Comparison of ENCODE assay signal across 8 cellular contexts in genomic region chr11:13463779-13464290, GRCh38. TPM values are rescaled to one million over a fixed set of nuclear protein-coding genes. Genes with fewer than 3 reads are reported as not detected.
A peak's percentile ranks its signal among the peaks of the same experiment; 100 is the strongest.
DNase-seq lines count a peak whose midpoint lies in the region; ATAC-seq, FAIRE-seq and TF ChIP-seq lines count a peak whose summit lies in the region.

No MANE protein-coding gene starts in this region.

- H3K4me3 ChIP-seq in heart right ventricle (peak overlapping the region; percentile 67 to 95 (median 88)), kidney (ENCODE audit: low read length in 2 of 2) (peak overlapping the region; percentile 90 to 92), tibial artery (peak overlapping the region; percentile 82 to 87)

- DNase-seq in heart right ventricle (no peak), left ventricle myocardium superior (no peak), kidney (no peak), tibial artery (no peak)
- no peak for DNase-seq in activated CD8-positive, alpha-beta T cell treated with anti-CD3 and anti-CD28 coated beads for 36 hours
- DNase-seq in activated effector memory CD4-positive, alpha-beta T cell treated with Interleukin-2 at 50 U/mL for 16 hours: no peak

- 31 to 33% methylated on average over 12 of the region's 12 CpGs for WGBS in heart right ventricle, 2 donors

- intact Hi-C loops in heart right ventricle (cut with DNase I) (loop anchor here in 3 of 10 donors (10.0 kb wide), 1 partner anchor 79 kb away; no protein-coding TSS in a partner anchor), left ventricle myocardium superior (cut with micrococcal nuclease) (no loop called here), kidney (cut with DNase I) (no loop called here), tibial artery (cut with DNase I; ENCODE audit: low total_unique reads) (loop anchor here (5.0 to 10.0 kb wide), 2 partner anchors 187 to 259 kb away; partner anchors contain the start of gene BMAL1)
- intact Hi-C loops in activated CD8-positive, alpha-beta T cell treated with anti-CD3 and anti-CD28 coated beads for 36 hours (cut with micrococcal nuclease): no loop called here

- peak overlapping the region; percentile 88 for H3K4me3 Mint-ChIP-seq in activated CD8-positive, alpha-beta T cell treated with anti-CD3 and anti-CD28 coated beads for 36 hours

- no peak for FAIRE-seq in kidney (lab: Jason Lieb, UNC)

- CTCF ChIA-PET in activated CD8-positive, alpha-beta T cell treated with anti-CD3 and anti-CD28 coated beads for 36 hours (lab: Charles Lee): interaction anchor here (0.7 to 2.0 kb wide), 3 partner anchors 9 to 24 kb away, joined by 3 to 8 read pairs (median 4); no protein-coding TSS in a partner anchor

- POLR2A ChIA-PET in activated CD8-positive, alpha-beta T cell treated with anti-CD3 and anti-CD28 coated beads for 36 hours (lab: Charles Lee): interaction anchor here (0.6 to 2.2 kb wide), 12 partner anchors 9 to 212 kb away, joined by 3 to 7 read pairs (median 4); no protein-coding TSS in a partner anchor

- H3K27ac ChIP-seq in heart right ventricle: peak overlapping the region in 9 of 10 donors; percentile 81 to 94 (median 91)
- H3K27ac ChIP-seq in kidney (ENCODE audit: low read depth in 2 of 2, low read length in 2 of 2): peak overlapping the region; percentile 65 to 75
- H3K27ac ChIP-seq in tibial artery: peak overlapping the region; percentile 83 to 91

- H3K9me3 ChIP-seq in heart right ventricle (no peaks in the 10 kb centered on the region), kidney (ENCODE audit: control insufficient read depth in 1 of 2, low read length in 2 of 2) (no peaks in the 10 kb centered on the region), tibial artery (no peaks in the 10 kb centered on the region)

- peak overlapping the region; percentile 98 for H3K27ac Mint-ChIP-seq in activated CD8-positive, alpha-beta T cell treated with anti-CD3 and anti-CD28 coated beads for 36 hours

- TF ChIP-seq CTCF in heart right ventricle (IDR thresholded peaks at IDR 0.05) (no peak), kidney (IDR thresholded peaks at IDR 0.05; ENCODE audit: borderline replicate concordance, extremely low read depth, insufficient read depth) (no peak), tibial artery (IDR thresholded peaks at IDR 0.05) (no peak)
- TF ChIP-seq CTCF in activated CD8-positive, alpha-beta T cell treated with anti-CD3 and anti-CD28 coated beads for 36 hours (IDR thresholded peaks at IDR 0.05): no peak

- H3K27me3 ChIP-seq in heart right ventricle: peaks cover 0 to 11% (median 0%) of the 10 kb centered on the region in 7 donors
- H3K27me3 ChIP-seq in tibial artery: no peaks in the 10 kb centered on the region

- no peaks in the 10 kb centered on the region for H3K9me3 Mint-ChIP-seq in activated CD8-positive, alpha-beta T cell treated with anti-CD3 and anti-CD28 coated beads for 36 hours

- peaks cover 35% of the 10 kb centered on the region for H3K4me1 Mint-ChIP-seq in activated CD8-positive, alpha-beta T cell treated with anti-CD3 and anti-CD28 coated beads for 36 hours (ENCODE audit: low read depth)

- peak overlapping the region; percentile 15 to 77 for H3K9ac ChIP-seq in kidney (ENCODE audit: low read length in 2 of 2)

- peaks cover 8% of the 10 kb centered on the region for H3K36me3 Mint-ChIP-seq in activated CD8-positive, alpha-beta T cell treated with anti-CD3 and anti-CD28 coated beads for 36 hours (ENCODE audit: low read depth)

- H3K27me3 Mint-ChIP-seq in activated CD8-positive, alpha-beta T cell treated with anti-CD3 and anti-CD28 coated beads for 36 hours: no peaks in the 10 kb centered on the region

- ATAC-seq in heart right ventricle (no peak), left ventricle myocardium superior (no peak), GM18858 (IDR thresholded peaks at IDR 0.05; ENCODE audit: unreplicated experiment) (no peak), HG02938 (IDR thresholded peaks at IDR 0.05; ENCODE audit: unreplicated experiment) (no peak)
- no peak for ATAC-seq in activated CD8-positive, alpha-beta T cell treated with anti-CD3 and anti-CD28 coated beads for 36 hours

- peaks cover 0 to 40% (median 23%) of the 10 kb centered on the region in 9 donors for H3K4me1 ChIP-seq in heart right ventricle
- peaks cover 5 to 6% of the 10 kb centered on the region in 2 donors for H3K4me1 ChIP-seq in kidney (ENCODE audit: control insufficient read depth in 1 of 2, insufficient read depth in 1 of 2, low read depth in 1 of 2, low read length in 2 of 2)
- peaks cover 0 to 21% (median 15%) of the 10 kb centered on the region in 4 donors for H3K4me1 ChIP-seq in tibial artery

- H3K36me3 ChIP-seq in heart right ventricle: no peaks in the 10 kb centered on the region
- no peaks in the 10 kb centered on the region for H3K36me3 ChIP-seq in kidney (ENCODE audit: control insufficient read depth in 1 of 2, insufficient read depth in 2 of 2, low read length in 2 of 2)
- no peaks in the 10 kb centered on the region for H3K36me3 ChIP-seq in tibial artery

RNA-seq across cellular contexts. Expression of gene BTBD10, which starts 0.8 kb away (rescaled TPM):
- total RNA-seq in heart right ventricle (10 to 100 TPM; 20.6 to 36.5 (median 24.4) TPM), left ventricle myocardium superior (19.2 TPM), kidney (27.9 TPM)
- polyA plus RNA-seq in heart right ventricle (10 to 100 TPM in 1 of 2 donors, 1 to 10 TPM in 1; 6.8 to 19.7 TPM), kidney (ENCODE audit: insufficient read depth, low read depth, low replicate concordance) (12.9 TPM)
- total RNA-seq in activated CD8-positive, alpha-beta T cell treated with anti-CD3 and anti-CD28 coated beads for 36 hours: 10 to 100 TPM; 17.5 to 20.5 TPM

RNA-seq across cellular contexts. Expression of gene PTH, which starts 32.0 kb away (rescaled TPM):
- total RNA-seq in heart right ventricle (not detected), left ventricle myocardium superior (not detected), kidney (not detected)
- polyA plus RNA-seq in heart right ventricle (not detected), kidney (ENCODE audit: insufficient read depth, low read depth, low replicate concordance) (not detected)
- total RNA-seq in activated CD8-positive, alpha-beta T cell treated with anti-CD3 and anti-CD28 coated beads for 36 hours: not detected
